In genomic region chr2:240293865-240294461, GRCh38 we compare ENCODE assay signal across 16 cellular contexts.
DNase-seq lines count a peak whose midpoint lies in the region; ATAC-seq and TF ChIP-seq lines count a peak whose summit lies in the region.
"Had no signal": no experiment of that assay in that cellular context is flagged by ENCODE, and none has a peak within 500 bp of the region (broad histone marks: within the 10 kb centered on the region; RNA-seq: fewer than 3 reads in every experiment).

No MANE protein-coding gene starts in this region.

- H3K4me3 ChIP-seq in right cardiac atrium (ENCODE audit: low read length) (no peak overlapping the region), mucosa of descending colon (no peak overlapping the region)
- H3K4me3 ChIP-seq: gastroesophageal sphincter, stomach had no signal

- peak; percentile 41 to 65 for ATAC-seq in right cardiac atrium
- no peak for ATAC-seq in HG03175 (IDR thresholded peaks at IDR 0.05; ENCODE audit: unreplicated experiment)
- no peak for ATAC-seq in mucosa of descending colon
- ATAC-seq: activated CD4-positive, alpha-beta T cell treated with anti-CD3 and anti-CD28 coated beads for 36 hours; activated T-cell treated with anti-CD3 and anti-CD28 coated beads, Interleukin-2, amount 50 U/mL, for 4 hours; gastroesophageal sphincter had no signal

- H3K36me3 ChIP-seq in mucosa of descending colon (ENCODE audit: low read depth), result no peaks in the 10 kb centered on the region
- H3K36me3 ChIP-seq: gastroesophageal sphincter, stomach had no signal

- peak; percentile 74 for DNase-seq in DMS 273 (lab: John Stamatoyannopoulos, UW; ENCODE audit: unreplicated experiment)
- DNase-seq in NCI-H1092 (lab: John Stamatoyannopoulos, UW), result peak; percentile 71
- peak; percentile 74 for DNase-seq in NCI-H524 treated with DMSO at 0.1 percent for 48 hours (lab: John Stamatoyannopoulos, UW)
- DNase-seq in right cardiac atrium, result peak; percentile 47 to 76 (median 76)
- no peak for DNase-seq in stimulated activated CD4-positive, alpha-beta T cell treated with anti-CD3 and anti-CD28 coated beads, Interleukin-2, amount 100 ng/mL, for 24 hours
- DNase-seq in NK-92 treated with Interleukin-12 subunit alpha and Interleukin-12 subunit beta, amount 100 ng/mL, for 24 hours (lab: John Stamatoyannopoulos, UW), result no peak
- DNase-seq in mucosa of descending colon, result no peak
- DNase-seq: activated CD4-positive, alpha-beta T cell treated with anti-CD3 and anti-CD28 coated beads for 36 hours; activated T-cell treated with anti-CD3 and anti-CD28 coated beads, Interleukin-2, amount 50 U/mL, for 4 hours; cerebellar nuclear complex; MM.1S; occipital lobe; T1000 had no signal

- intact Hi-C loops in right cardiac atrium (cut with DNase I) (loop anchor here in 1 of 4 donors (10.0 kb wide), 2 partner anchors 59 to 141 kb away; partner anchors contain the start of gene GPC1), mucosa of descending colon (cut with DNase I, micrococcal nuclease) (no loop called here)

- H3K9me3 ChIP-seq in right cardiac atrium (ENCODE audit: control insufficient read depth, low read length), result no peaks in the 10 kb centered on the region
- H3K9me3 ChIP-seq in mucosa of descending colon, result no peaks in the 10 kb centered on the region
- H3K9me3 ChIP-seq: gastroesophageal sphincter, stomach had no signal

- 56% methylated on average over 15 of the region's 15 CpGs for WGBS in right cardiac atrium

- H3K4me1 ChIP-seq in right cardiac atrium (ENCODE audit: control insufficient read depth, insufficient read depth, low read length) (peaks cover 3% of the 10 kb centered on the region), mucosa of descending colon (ENCODE audit: low read depth) (no peaks in the 10 kb centered on the region)
- H3K4me1 ChIP-seq: gastroesophageal sphincter, stomach had no signal

- no peaks in the 10 kb centered on the region for H3K27me3 ChIP-seq in right cardiac atrium (ENCODE audit: control insufficient read depth, insufficient read depth)
- H3K27me3 ChIP-seq: gastroesophageal sphincter, stomach had no signal

- no peak for TF ChIP-seq CTCF in mucosa of descending colon (IDR thresholded peaks at IDR 0.05)

- peak overlapping the region; percentile 58 for H3K27ac ChIP-seq in right cardiac atrium (ENCODE audit: low read length)
- H3K27ac ChIP-seq: gastroesophageal sphincter, stomach had no signal

Comparison
In these comparisons a context has a peak if more than half of its experiments do, and no peak if none do; other contexts are left out.
1. DNase-seq: peak in DMS 273 (single experiment), NCI-H1092 (single experiment), NCI-H524 treated with DMSO at 0.1 percent for 48 hours (single experiment) and right cardiac atrium (3 of 3); none in stimulated activated CD4-positive, alpha-beta T cell treated with anti-CD3 and anti-CD28 coated beads, Interleukin-2, amount 100 ng/mL, for 24 hours (0 of 2), NK-92 treated with Interleukin-12 subunit alpha and Interleukin-12 subunit beta, amount 100 ng/mL, for 24 hours (single experiment) and mucosa of descending colon (0 of 3).
2. ATAC-seq: peak in right cardiac atrium (2 of 2); none in HG03175 (single experiment) and mucosa of descending colon (single experiment).